11 cellular contexts compared by ENCODE assay signal in genomic region chr22:27868738-27869282, GRCh38. TPM values are rescaled to one million over a fixed set of nuclear protein-coding genes. Genes with fewer than 3 reads are reported as not detected.
DNase-seq lines count a peak whose midpoint lies in the region; ATAC-seq, FAIRE-seq and TF ChIP-seq lines count a peak whose summit lies in the region.
"Had no signal": no experiment of that assay in that cellular context is flagged by ENCODE, and none has a peak within 500 bp of the region (broad histone marks: within the 10 kb centered on the region; RNA-seq: fewer than 3 reads in every experiment).

No MANE protein-coding gene starts in this region.

- peaks cover 78% of the 10 kb centered on the region for H3K36me3 ChIP-seq in OCI-LY3 (replicated peaks; ENCODE audit: low read depth, low read length)
- peaks cover 0 to 2% of the 10 kb centered on the region in 2 donors for H3K36me3 ChIP-seq in esophagus (ENCODE audit: control insufficient read depth in 2 of 2, insufficient read depth in 2 of 2, low read length in 1 of 2)

- H3K79me2 ChIP-seq in OCI-LY3 (ENCODE audit: low read length) = peaks cover 70% of the 10 kb centered on the region

- peaks cover 46% of the 10 kb centered on the region for H3K4me1 Mint-ChIP-seq in progenitor cell of endocrine pancreas (ENCODE audit: low read depth)

- H3K9ac ChIP-seq in OCI-LY3 (ENCODE audit: low read length) = no peak overlapping the region

- no peak for FAIRE-seq in A549 (lab: Jason Lieb, UNC)

- WGBS in A549 (ENCODE audit: missing lambda C conversion rate) = 54% methylated on average over 6 of the region's 6 CpGs
- 57 to 64% methylated on average over 6 of the region's 6 CpGs for WGBS in esophagus, 2 donors

- TF ChIP-seq CTCF in A549 (IDR thresholded peaks at IDR 0.05) = no peak
- TF ChIP-seq CTCF in OCI-LY3 (IDR thresholded peaks at IDR 0.05; ENCODE audit: low read depth, low read length) = no peak
- no peak for TF ChIP-seq CTCF in progenitor cell of endocrine pancreas (IDR thresholded peaks at IDR 0.05; ENCODE audit: unreplicated experiment)
- TF ChIP-seq CTCF in GM10248 (IDR thresholded peaks at IDR 0.05; ENCODE audit: control extremely low read depth, extremely low read depth, low read depth, missing control alignments) = no peak

- no peak overlapping the region for H3K4me3 Mint-ChIP-seq in progenitor cell of endocrine pancreas (ENCODE audit: low read depth)

- no peak for TF ChIP-seq EP300 in A549 (IDR thresholded peaks at IDR 0.05)

- no peaks in the 10 kb centered on the region for H3K27me3 Mint-ChIP-seq in progenitor cell of endocrine pancreas

- DNase-seq in A549 (ENCODE audit: low read depth in 1 of 2, low spot score in 1 of 2) (no peak), progenitor cell of endocrine pancreas (ENCODE audit: low spot score, unreplicated experiment) (no peak), T-helper 2 cell (no peak), GM10248 (ENCODE audit: extremely low spot score) (no peak), ureter (ENCODE audit: low spot score) (no peak)
- DNase-seq in activated CD4-positive, alpha-beta T cell treated with anti-CD3 and anti-CD28 coated beads for 1 hour = no peak
- DNase-seq: central memory CD4-positive, alpha-beta T cell; stimulated activated CD4-positive, alpha-beta T cell treated with anti-CD3 and anti-CD28 coated beads, Interleukin-12 subunit alpha, Interleukin-12 subunit beta, amount 100 ng/mL, for 4 hours; stimulated activated CD8-positive, alpha-beta memory T cell treated with anti-CD3 and anti-CD28 coated beads, Interleukin-4, amount 100 ng/mL, for 48 hours had no signal

- no peak for TF ChIP-seq RAD21 in A549 (conservative IDR thresholded peaks at IDR 0.05 in 1 of 2, IDR thresholded peaks at IDR 0.05 in 1 of 2)

- no peak overlapping the region for H2AFZ ChIP-seq in OCI-LY3 (ENCODE audit: low read depth, low read length)

- H3K4me2 ChIP-seq in A549 = peak overlapping the region; percentile 35
- peak overlapping the region; percentile 41 for H3K4me2 ChIP-seq in OCI-LY3 (ENCODE audit: low read length)

- TF ChIP-seq POLR2A in A549 (IDR thresholded peaks at IDR 0.05; ENCODE audit: low read length) = no peak

- no peak overlapping the region for H3K4me3 ChIP-seq in A549
- H3K4me3 ChIP-seq in OCI-LY3 (ENCODE audit: low read length) = no peak overlapping the region
- no peak overlapping the region for H3K4me3 ChIP-seq in esophagus (ENCODE audit: low read depth in 1 of 2, low read length in 2 of 2)

- no peaks in the 10 kb centered on the region for H3K9me3 ChIP-seq in A549
- no peaks in the 10 kb centered on the region for H3K9me3 ChIP-seq in OCI-LY3 (ENCODE audit: insufficient read depth, low read length)
- no peaks in the 10 kb centered on the region for H3K9me3 ChIP-seq in esophagus (ENCODE audit: control insufficient read depth in 2 of 2, insufficient read depth in 1 of 2, low read depth in 1 of 2, low read length in 1 of 2)

- H3K36me3 Mint-ChIP-seq in progenitor cell of endocrine pancreas (ENCODE audit: insufficient read depth) = peaks cover 11% of the 10 kb centered on the region

- CTCF ChIA-PET in A549 (lab: Yijun Ruan, JAX) = interaction anchor here (1.3 to 2.0 kb wide), 2 partner anchors 11 to 17 kb away, joined by 6 to 11 read pairs; no protein-coding TSS in a partner anchor
- CTCF ChIA-PET in GM10248 (lab: Yijun Ruan, JAX) = interaction anchor here (1.2 to 1.4 kb wide), 3 partner anchors 9 to 21 kb away, joined by 3 to 6 read pairs (median 4); no protein-coding TSS in a partner anchor

- no peaks in the 10 kb centered on the region for H3K9me3 Mint-ChIP-seq in progenitor cell of endocrine pancreas (ENCODE audit: low read depth)

- H3K27me3 ChIP-seq in OCI-LY3 (ENCODE audit: low read depth, low read length) (no peaks in the 10 kb centered on the region), esophagus (ENCODE audit: control insufficient read depth in 1 of 2, insufficient read depth in 2 of 2, low read length in 2 of 2) (no peaks in the 10 kb centered on the region)

- peaks cover 24% of the 10 kb centered on the region for H4K20me1 ChIP-seq in OCI-LY3 (ENCODE audit: insufficient read depth, low read length)

- H3K27ac ChIP-seq in A549 = peak overlapping the region; percentile 57 to 71; a peak in 4 of 6 replicates
- H3K27ac ChIP-seq in OCI-LY3 (ENCODE audit: low read length) = no peak overlapping the region
- H3K27ac ChIP-seq in esophagus (ENCODE audit: low read depth in 2 of 2, low read length in 1 of 2) = peak overlapping the region; percentile 84 to 90

- H3K4me1 ChIP-seq in A549 = peaks cover 66% of the 10 kb centered on the region
- peaks cover 29% of the 10 kb centered on the region for H3K4me1 ChIP-seq in OCI-LY3 (ENCODE audit: low read length)
- peaks cover 2 to 4% of the 10 kb centered on the region in 2 donors for H3K4me1 ChIP-seq in esophagus (ENCODE audit: control insufficient read depth in 2 of 2, insufficient read depth in 2 of 2, low read length in 1 of 2)

- H3K27ac Mint-ChIP-seq in progenitor cell of endocrine pancreas = peak overlapping the region; percentile 7

- no peak for ATAC-seq in A549

- POLR2A ChIA-PET in A549 (lab: Yijun Ruan, JAX) = no interaction called here
- POLR2A ChIA-PET in GM10248 (lab: Yijun Ruan, JAX) = no interaction called here

TF ChIP-seq in A549, 52 proteins besides CTCF, POLR2A, EP300 and RAD21:
- no peak for TF ChIP-seq RARB (CRISPR knock-in tag; IDR thresholded peaks at IDR 0.05)
- TF ChIP-seq HEYL (CRISPR knock-in tag; IDR thresholded peaks at IDR 0.05) = no peak
- TF ChIP-seq ZNF302 (CRISPR knock-in tag; IDR thresholded peaks at IDR 0.05) = no peak
- TF ChIP-seq PHF8 (IDR thresholded peaks at IDR 0.05; ENCODE audit: borderline replicate concordance, low read depth) = no peak
- TF ChIP-seq EHF (CRISPR knock-in tag; IDR thresholded peaks at IDR 0.05) = no peak
- no peak for TF ChIP-seq GATA3 (IDR thresholded peaks at IDR 0.05; ENCODE audit: borderline replicate concordance)
- TF ChIP-seq RCOR1 (IDR thresholded peaks at IDR 0.05; ENCODE audit: low read depth, low read length) = no peak
- TF ChIP-seq, protein P1, sequence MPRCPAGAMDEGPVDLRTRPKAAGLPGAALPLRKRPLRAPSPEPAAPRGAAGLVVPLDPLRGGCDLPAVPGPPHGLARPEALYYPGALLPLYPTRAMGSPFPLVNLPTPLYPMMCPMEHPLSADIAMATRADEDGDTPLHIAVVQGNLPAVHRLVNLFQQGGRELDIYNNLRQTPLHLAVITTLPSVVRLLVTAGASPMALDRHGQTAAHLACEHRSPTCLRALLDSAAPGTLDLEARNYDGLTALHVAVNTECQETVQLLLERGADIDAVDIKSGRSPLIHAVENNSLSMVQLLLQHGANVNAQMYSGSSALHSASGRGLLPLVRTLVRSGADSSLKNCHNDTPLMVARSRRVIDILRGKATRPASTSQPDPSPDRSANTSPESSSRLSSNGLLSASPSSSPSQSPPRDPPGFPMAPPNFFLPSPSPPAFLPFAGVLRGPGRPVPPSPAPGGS (IDR thresholded peaks at IDR 0.05) = no peak
- TF ChIP-seq RFX5 (IDR thresholded peaks at IDR 0.05) = no peak
- no peak for TF ChIP-seq MAFK (IDR thresholded peaks at IDR 0.05; ENCODE audit: partially characterized antibody)
- no peak for TF ChIP-seq NFE2L2 (conservative IDR thresholded peaks at IDR 0.05; ENCODE audit: low read length)
- TF ChIP-seq KDM5A (IDR thresholded peaks at IDR 0.05) = no peak
- TF ChIP-seq, protein P2, sequence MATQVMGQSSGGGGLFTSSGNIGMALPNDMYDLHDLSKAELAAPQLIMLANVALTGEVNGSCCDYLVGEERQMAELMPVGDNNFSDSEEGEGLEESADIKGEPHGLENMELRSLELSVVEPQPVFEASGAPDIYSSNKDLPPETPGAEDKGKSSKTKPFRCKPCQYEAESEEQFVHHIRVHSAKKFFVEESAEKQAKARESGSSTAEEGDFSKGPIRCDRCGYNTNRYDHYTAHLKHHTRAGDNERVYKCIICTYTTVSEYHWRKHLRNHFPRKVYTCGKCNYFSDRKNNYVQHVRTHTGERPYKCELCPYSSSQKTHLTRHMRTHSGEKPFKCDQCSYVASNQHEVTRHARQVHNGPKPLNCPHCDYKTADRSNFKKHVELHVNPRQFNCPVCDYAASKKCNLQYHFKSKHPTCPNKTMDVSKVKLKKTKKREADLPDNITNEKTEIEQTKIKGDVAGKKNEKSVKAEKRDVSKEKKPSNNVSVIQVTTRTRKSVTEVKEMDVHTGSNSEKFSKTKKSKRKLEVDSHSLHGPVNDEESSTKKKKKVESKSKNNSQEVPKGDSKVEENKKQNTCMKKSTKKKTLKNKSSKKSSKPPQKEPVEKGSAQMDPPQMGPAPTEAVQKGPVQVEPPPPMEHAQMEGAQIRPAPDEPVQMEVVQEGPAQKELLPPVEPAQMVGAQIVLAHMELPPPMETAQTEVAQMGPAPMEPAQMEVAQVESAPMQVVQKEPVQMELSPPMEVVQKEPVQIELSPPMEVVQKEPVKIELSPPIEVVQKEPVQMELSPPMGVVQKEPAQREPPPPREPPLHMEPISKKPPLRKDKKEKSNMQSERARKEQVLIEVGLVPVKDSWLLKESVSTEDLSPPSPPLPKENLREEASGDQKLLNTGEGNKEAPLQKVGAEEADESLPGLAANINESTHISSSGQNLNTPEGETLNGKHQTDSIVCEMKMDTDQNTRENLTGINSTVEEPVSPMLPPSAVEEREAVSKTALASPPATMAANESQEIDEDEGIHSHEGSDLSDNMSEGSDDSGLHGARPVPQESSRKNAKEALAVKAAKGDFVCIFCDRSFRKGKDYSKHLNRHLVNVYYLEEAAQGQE (IDR thresholded peaks at IDR 0.05) = no peak
- no peak for TF ChIP-seq FOSL2 (IDR thresholded peaks at IDR 0.05)
- no peak for TF ChIP-seq FOSL2 (CRISPR knock-in tag; IDR thresholded peaks at IDR 0.05)
- TF ChIP-seq TFCP2L1 (CRISPR knock-in tag; IDR thresholded peaks at IDR 0.05) = no peak
- no peak for TF ChIP-seq POLR2AphosphoS2 (conservative IDR thresholded peaks at IDR 0.05; ENCODE audit: low read length)
- no peak for TF ChIP-seq NPAS2 (CRISPR knock-in tag; IDR thresholded peaks at IDR 0.05; ENCODE audit: borderline replicate concordance)

RNA-seq across cellular contexts. Expression of gene PITPNB, which starts 50.2 kb away (rescaled TPM):
- polyA plus RNA-seq in A549 (2011; rRNA removed) (44.4 and 52.1 TPM in 2 replicates), A549 (2017; fragmentation: RNase III; extraction: RNeasy Plus Mini Kit Qiagen cat#74134 plus additional on column Dnase treatment) (44.3 to 46.0 TPM (median 45.8 TPM) in 3 replicates), esophagus (10 to 100 TPM; 22.1 to 39.8 TPM)
- polyA plus RNA-seq in A549 (2012; cell fraction: cytosol; rRNA removed) = 16.9 and 17.9 TPM in 2 replicates
- polyA plus RNA-seq in A549 (2012; cell fraction: nucleus; rRNA removed) = 9.2 and 17.0 TPM in 2 replicates
- polyA minus RNA-seq in A549 (2011; rRNA and poly(A)+ RNA removed) = 24.2 and 25.6 TPM in 2 replicates
- total RNA-seq in progenitor cell of endocrine pancreas (72.6 and 74.4 TPM in 2 replicates), ureter (93.7 TPM)
